In genomic region chr6:161437851-161438250, GRCh38 we compare ENCODE assay signal across 23 cellular contexts.
"Had no signal": no experiment of that assay in that cellular context is flagged by ENCODE, and none has a peak within 500 bp of the region (broad histone marks: within the 10 kb centered on the region; RNA-seq: fewer than 3 reads in every experiment).

No MANE protein-coding gene starts in this region.

- H3K36me3 ChIP-seq: adrenal gland, ascending aorta, neutrophil, pancreas, suprapubic skin, uterus had no signal

- H3K9me3 ChIP-seq: adrenal gland, ascending aorta, neutrophil, pancreas, suprapubic skin, uterus had no signal

- H3K27ac ChIP-seq: ascending aorta, neutrophil, suprapubic skin, uterus had no signal

- H3K27me3 ChIP-seq: adrenal gland, ascending aorta, neutrophil, pancreas, suprapubic skin, uterus had no signal

- H3K4me3 ChIP-seq: adrenal gland, ascending aorta, pancreas, skin epidermis, suprapubic skin, uterus had no signal

- ATAC-seq: esophagus mucosa; natural killer cell treated with Interleukin-12 subunit alpha and Interleukin-12 subunit beta and Interleukin-15 and Interleukin-18, amount 100 ng/mL, for 72 hours; pancreas; right cardiac atrium; stimulated activated effector memory CD8-positive, alpha-beta T cell treated with anti-CD3 and anti-CD28 coated beads, Interleukin-12 subunit alpha, Interleukin-12 subunit beta, amount 100 ng/mL, for 72 hours; stimulated activated naive CD8-positive, alpha-beta T cell treated with anti-CD3 and anti-CD28 coated beads, Interleukin-15, amount 100 ng/mL, for 72 hours; WTC11 had no signal

- FAIRE-seq: colon, frontal cortex, pancreas had no signal

- DNase-seq: activated naive CD4-positive, alpha-beta T cell; activated T-cell treated with anti-CD3 and anti-CD28 coated beads, Interleukin-2, amount 50 U/mL, for 24 hours; adrenal gland; central memory CD4-positive, alpha-beta T cell; effector memory CD4-positive, alpha-beta T cell; head of caudate nucleus; hypothalamus; pancreas; right cardiac atrium; stimulated activated CD4-positive, alpha-beta T cell treated with anti-CD3 and anti-CD28 coated beads, Interleukin-1b, Interleukin-23, amount 100 ng/mL, for 48 hours; stimulated activated naive CD8-positive, alpha-beta T cell treated with anti-CD3 and anti-CD28 coated beads, Interleukin-15, amount 100 ng/mL, for 72 hours; trophoblast cell; uterus had no signal
